Comparison of ENCODE assay signal across 1 cellular context in the genomic region with DNA sequence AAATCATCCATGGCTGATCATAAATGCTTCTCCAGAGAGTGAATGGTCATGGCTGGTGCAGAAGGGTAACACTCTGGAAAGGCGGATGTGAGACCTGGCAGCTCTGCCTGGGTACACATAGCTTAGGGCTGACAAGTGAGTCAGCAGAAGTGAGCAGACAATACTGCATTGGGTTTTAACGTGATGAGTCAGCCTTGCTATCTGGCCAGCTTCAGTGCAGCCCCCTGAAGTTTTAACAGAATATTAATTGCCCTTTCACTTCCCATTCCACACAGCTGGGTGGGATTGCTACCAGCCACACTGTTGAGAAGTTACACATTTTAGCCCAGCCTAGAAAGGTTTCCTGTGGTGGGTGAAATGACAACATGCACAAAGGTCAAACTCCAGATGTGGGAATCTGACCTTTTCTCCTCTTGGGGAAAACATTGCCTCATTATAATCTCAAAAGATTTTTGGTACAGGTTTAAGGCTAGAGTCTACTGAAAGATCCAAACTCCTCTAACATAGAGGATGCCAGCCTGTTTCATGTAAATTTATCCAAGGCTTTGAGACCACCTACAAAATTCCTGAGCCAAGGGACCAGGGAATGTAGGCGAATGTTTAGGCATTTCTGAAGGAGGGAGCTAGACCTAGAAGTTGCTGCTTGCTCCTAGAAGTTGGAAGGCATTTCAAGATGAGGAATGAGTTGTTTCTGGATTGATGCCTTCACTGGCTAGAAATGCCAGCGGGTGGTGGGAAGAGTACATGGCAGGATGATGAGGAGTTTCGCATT.
A peak's percentile ranks its signal among the peaks of the same experiment; 100 is the strongest.
TF ChIP-seq lines count a peak whose summit lies in the region.

No MANE protein-coding gene starts in this region.

TF ChIP-seq in K562, 482 proteins besides CTCF, POLR2A, EP300 and RAD21 (continued from another document and continues in another):
- TF ChIP-seq, protein P1, sequence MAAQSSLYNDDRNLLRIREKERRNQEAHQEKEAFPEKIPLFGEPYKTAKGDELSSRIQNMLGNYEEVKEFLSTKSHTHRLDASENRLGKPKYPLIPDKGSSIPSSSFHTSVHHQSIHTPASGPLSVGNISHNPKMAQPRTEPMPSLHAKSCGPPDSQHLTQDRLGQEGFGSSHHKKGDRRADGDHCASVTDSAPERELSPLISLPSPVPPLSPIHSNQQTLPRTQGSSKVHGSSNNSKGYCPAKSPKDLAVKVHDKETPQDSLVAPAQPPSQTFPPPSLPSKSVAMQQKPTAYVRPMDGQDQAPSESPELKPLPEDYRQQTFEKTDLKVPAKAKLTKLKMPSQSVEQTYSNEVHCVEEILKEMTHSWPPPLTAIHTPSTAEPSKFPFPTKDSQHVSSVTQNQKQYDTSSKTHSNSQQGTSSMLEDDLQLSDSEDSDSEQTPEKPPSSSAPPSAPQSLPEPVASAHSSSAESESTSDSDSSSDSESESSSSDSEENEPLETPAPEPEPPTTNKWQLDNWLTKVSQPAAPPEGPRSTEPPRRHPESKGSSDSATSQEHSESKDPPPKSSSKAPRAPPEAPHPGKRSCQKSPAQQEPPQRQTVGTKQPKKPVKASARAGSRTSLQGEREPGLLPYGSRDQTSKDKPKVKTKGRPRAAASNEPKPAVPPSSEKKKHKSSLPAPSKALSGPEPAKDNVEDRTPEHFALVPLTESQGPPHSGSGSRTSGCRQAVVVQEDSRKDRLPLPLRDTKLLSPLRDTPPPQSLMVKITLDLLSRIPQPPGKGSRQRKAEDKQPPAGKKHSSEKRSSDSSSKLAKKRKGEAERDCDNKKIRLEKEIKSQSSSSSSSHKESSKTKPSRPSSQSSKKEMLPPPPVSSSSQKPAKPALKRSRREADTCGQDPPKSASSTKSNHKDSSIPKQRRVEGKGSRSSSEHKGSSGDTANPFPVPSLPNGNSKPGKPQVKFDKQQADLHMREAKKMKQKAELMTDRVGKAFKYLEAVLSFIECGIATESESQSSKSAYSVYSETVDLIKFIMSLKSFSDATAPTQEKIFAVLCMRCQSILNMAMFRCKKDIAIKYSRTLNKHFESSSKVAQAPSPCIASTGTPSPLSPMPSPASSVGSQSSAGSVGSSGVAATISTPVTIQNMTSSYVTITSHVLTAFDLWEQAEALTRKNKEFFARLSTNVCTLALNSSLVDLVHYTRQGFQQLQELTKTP (IDR thresholded peaks at IDR 0.05; ENCODE audit: low read depth in 1 of 2, partially characterized antibody in 2 of 2) = peak; percentile 10 to 44
- TF ChIP-seq TAF9B (IDR thresholded peaks at IDR 0.05; ENCODE audit: partially characterized antibody) = peak; percentile 88
- TF ChIP-seq ZNF57 (CRISPR knock-in tag; IDR thresholded peaks at IDR 0.05) = no peak
- no peak for TF ChIP-seq WHSC1 (IDR thresholded peaks at IDR 0.05; ENCODE audit: low read length)
- no peak for TF ChIP-seq PHB2 (IDR thresholded peaks at IDR 0.05; ENCODE audit: low read depth)
- no peak for TF ChIP-seq BRF1 (IDR thresholded peaks at IDR 0.05; ENCODE audit: borderline replicate concordance, extremely low read depth, insufficient read length)
- TF ChIP-seq ELF2 (CRISPR knock-in tag; IDR thresholded peaks at IDR 0.05) = no peak
- no peak for TF ChIP-seq NR4A1 (CRISPR knock-in tag; IDR thresholded peaks at IDR 0.05)
- peak; percentile 85 for TF ChIP-seq NR4A1 (tag; IDR thresholded peaks at IDR 0.05)
- TF ChIP-seq PML (IDR thresholded peaks at IDR 0.05; ENCODE audit: low read length) = peak; percentile 64; the same call in 1 of the 2 replicates
- TF ChIP-seq GABPB2 (CRISPR knock-in tag; conservative IDR thresholded peaks at IDR 0.05) = no peak
- no peak for TF ChIP-seq ZNF561 (CRISPR knock-in tag; conservative IDR thresholded peaks at IDR 0.05)
- TF ChIP-seq EGR1 (conservative IDR thresholded peaks at IDR 0.05) = no peak; the same call in 1 of the 2 replicates
- no peak for TF ChIP-seq PHTF2 (CRISPR knock-in tag; IDR thresholded peaks at IDR 0.05)
- TF ChIP-seq GATAD2B (IDR thresholded peaks at IDR 0.05; ENCODE audit: borderline replicate concordance) = peak; percentile 74; the same call in 1 of the 2 replicates
- TF ChIP-seq TRIM28 (IDR thresholded peaks at IDR 0.05) = 0 out of 2 replicates have a peak, but pooled peaks have one; percentile 18
- TF ChIP-seq KDM1A (IDR thresholded peaks at IDR 0.05) = peak; percentile 98 to 99
- TF ChIP-seq SMAD3 (CRISPR knock-in tag; conservative IDR thresholded peaks at IDR 0.05) = no peak
- TF ChIP-seq, protein P2, sequence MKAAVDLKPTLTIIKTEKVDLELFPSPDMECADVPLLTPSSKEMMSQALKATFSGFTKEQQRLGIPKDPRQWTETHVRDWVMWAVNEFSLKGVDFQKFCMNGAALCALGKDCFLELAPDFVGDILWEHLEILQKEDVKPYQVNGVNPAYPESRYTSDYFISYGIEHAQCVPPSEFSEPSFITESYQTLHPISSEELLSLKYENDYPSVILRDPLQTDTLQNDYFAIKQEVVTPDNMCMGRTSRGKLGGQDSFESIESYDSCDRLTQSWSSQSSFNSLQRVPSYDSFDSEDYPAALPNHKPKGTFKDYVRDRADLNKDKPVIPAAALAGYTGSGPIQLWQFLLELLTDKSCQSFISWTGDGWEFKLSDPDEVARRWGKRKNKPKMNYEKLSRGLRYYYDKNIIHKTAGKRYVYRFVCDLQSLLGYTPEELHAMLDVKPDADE (conservative IDR thresholded peaks at IDR 0.05; ENCODE audit: control insufficient read depth, low read depth, low read length) = no peak
- peak; percentile 50 for TF ChIP-seq FOS (IDR thresholded peaks at IDR 0.05; ENCODE audit: extremely low read depth, insufficient read length)
- no peak for TF ChIP-seq MCM5 (IDR thresholded peaks at IDR 0.05; ENCODE audit: low read depth)
- no peak for TF ChIP-seq PTBP1 (IDR thresholded peaks at IDR 0.05; ENCODE audit: low read depth, low read length)
- no peak for TF ChIP-seq ZNF174 (CRISPR knock-in tag; IDR thresholded peaks at IDR 0.05)
- TF ChIP-seq MBD2 (IDR thresholded peaks at IDR 0.05; ENCODE audit: borderline replicate concordance, low read depth) = no peak; the same call in 1 of the 2 replicates
- TF ChIP-seq ZFP1 (CRISPR knock-in tag; IDR thresholded peaks at IDR 0.05) = no peak
- TF ChIP-seq ILF3 (IDR thresholded peaks at IDR 0.05; ENCODE audit: borderline replicate concordance) = no peak
- TF ChIP-seq HDAC8 (tag; IDR thresholded peaks at IDR 0.05) = 0 out of 2 replicates have a peak, but pooled peaks have one; percentile 75
- no peak for TF ChIP-seq SMC3 (conservative IDR thresholded peaks at IDR 0.05; ENCODE audit: insufficient read depth, low read depth, low read length)
- TF ChIP-seq ZKSCAN1 (IDR thresholded peaks at IDR 0.05; ENCODE audit: low read depth, low read length) = no peak
- TF ChIP-seq KAT7 (CRISPR knock-in tag; IDR thresholded peaks at IDR 0.05; ENCODE audit: borderline replicate concordance) = no peak
- TF ChIP-seq, protein P3, sequence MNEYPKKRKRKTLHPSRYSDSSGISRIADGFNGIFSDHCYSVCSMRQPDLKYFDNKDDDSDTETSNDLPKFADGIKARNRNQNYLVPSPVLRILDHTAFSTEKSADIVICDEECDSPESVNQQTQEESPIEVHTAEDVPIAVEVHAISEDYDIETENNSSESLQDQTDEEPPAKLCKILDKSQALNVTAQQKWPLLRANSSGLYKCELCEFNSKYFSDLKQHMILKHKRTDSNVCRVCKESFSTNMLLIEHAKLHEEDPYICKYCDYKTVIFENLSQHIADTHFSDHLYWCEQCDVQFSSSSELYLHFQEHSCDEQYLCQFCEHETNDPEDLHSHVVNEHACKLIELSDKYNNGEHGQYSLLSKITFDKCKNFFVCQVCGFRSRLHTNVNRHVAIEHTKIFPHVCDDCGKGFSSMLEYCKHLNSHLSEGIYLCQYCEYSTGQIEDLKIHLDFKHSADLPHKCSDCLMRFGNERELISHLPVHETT (CRISPR knock-in tag; conservative IDR thresholded peaks at IDR 0.05 in 1 of 2, IDR thresholded peaks at IDR 0.05 in 1 of 2) = no peak
- TF ChIP-seq, protein P4, sequence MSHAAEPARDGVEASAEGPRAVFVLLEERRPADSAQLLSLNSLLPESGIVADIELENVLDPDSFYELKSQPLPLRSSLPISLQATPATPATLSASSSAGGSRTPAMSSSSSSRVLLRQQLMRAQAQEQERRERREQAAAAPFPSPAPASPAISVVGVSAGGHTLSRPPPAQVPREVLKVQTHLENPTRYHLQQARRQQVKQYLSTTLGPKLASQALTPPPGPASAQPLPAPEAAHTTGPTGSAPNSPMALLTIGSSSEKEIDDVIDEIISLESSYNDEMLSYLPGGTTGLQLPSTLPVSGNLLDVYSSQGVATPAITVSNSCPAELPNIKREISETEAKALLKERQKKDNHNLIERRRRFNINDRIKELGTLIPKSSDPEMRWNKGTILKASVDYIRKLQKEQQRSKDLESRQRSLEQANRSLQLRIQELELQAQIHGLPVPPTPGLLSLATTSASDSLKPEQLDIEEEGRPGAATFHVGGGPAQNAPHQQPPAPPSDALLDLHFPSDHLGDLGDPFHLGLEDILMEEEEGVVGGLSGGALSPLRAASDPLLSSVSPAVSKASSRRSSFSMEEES (CRISPR knock-in tag; IDR thresholded peaks at IDR 0.05) = no peak
- no peak for TF ChIP-seq KDM5B (IDR thresholded peaks at IDR 0.05; ENCODE audit: insufficient replicate concordance, low read depth, low read length)
- 0 out of 2 replicates have a peak, but pooled peaks have one; percentile 20 for TF ChIP-seq ZNF41 (CRISPR knock-in tag; conservative IDR thresholded peaks at IDR 0.05)
- TF ChIP-seq SMAD1 (IDR thresholded peaks at IDR 0.05; ENCODE audit: low read depth, low read length, partially characterized antibody) = peak; percentile 37
- no peak for TF ChIP-seq ZNF408 (CRISPR knock-in tag; IDR thresholded peaks at IDR 0.05; ENCODE audit: low read depth)
- peak; percentile 92 for TF ChIP-seq SOX6 (IDR thresholded peaks at IDR 0.05)
- TF ChIP-seq ETV5 (CRISPR knock-in tag; IDR thresholded peaks at IDR 0.05; ENCODE audit: low read depth) = peak; percentile 83
- TF ChIP-seq ZZZ3 (IDR thresholded peaks at IDR 0.05) = no peak
- TF ChIP-seq CBX5 (IDR thresholded peaks at IDR 0.05; ENCODE audit: borderline replicate concordance, low read depth) = no peak
- TF ChIP-seq, protein P5, sequence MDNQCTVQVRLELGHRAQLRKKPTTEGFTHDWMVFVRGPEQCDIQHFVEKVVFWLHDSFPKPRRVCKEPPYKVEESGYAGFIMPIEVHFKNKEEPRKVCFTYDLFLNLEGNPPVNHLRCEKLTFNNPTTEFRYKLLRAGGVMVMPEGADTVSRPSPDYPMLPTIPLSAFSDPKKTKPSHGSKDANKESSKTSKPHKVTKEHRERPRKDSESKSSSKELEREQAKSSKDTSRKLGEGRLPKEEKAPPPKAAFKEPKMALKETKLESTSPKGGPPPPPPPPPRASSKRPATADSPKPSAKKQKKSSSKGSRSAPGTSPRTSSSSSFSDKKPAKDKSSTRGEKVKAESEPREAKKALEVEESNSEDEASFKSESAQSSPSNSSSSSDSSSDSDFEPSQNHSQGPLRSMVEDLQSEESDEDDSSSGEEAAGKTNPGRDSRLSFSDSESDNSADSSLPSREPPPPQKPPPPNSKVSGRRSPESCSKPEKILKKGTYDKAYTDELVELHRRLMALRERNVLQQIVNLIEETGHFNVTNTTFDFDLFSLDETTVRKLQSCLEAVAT (IDR thresholded peaks at IDR 0.05) = no peak; a peak in 2 of 4 replicates
- TF ChIP-seq, protein P6, sequence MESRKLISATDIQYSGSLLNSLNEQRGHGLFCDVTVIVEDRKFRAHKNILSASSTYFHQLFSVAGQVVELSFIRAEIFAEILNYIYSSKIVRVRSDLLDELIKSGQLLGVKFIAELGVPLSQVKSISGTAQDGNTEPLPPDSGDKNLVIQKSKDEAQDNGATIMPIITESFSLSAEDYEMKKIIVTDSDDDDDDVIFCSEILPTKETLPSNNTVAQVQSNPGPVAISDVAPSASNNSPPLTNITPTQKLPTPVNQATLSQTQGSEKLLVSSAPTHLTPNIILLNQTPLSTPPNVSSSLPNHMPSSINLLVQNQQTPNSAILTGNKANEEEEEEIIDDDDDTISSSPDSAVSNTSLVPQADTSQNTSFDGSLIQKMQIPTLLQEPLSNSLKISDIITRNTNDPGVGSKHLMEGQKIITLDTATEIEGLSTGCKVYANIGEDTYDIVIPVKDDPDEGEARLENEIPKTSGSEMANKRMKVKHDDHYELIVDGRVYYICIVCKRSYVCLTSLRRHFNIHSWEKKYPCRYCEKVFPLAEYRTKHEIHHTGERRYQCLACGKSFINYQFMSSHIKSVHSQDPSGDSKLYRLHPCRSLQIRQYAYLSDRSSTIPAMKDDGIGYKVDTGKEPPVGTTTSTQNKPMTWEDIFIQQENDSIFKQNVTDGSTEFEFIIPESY (CRISPR knock-in tag; IDR thresholded peaks at IDR 0.05) = no peak
- no peak for TF ChIP-seq HNRNPL (IDR thresholded peaks at IDR 0.05; ENCODE audit: low read depth, low read length)
- TF ChIP-seq ZNF134 (CRISPR knock-in tag; conservative IDR thresholded peaks at IDR 0.05) = 0 out of 2 replicates have a peak, but pooled peaks have one; percentile 33
- TF ChIP-seq, protein P7, sequence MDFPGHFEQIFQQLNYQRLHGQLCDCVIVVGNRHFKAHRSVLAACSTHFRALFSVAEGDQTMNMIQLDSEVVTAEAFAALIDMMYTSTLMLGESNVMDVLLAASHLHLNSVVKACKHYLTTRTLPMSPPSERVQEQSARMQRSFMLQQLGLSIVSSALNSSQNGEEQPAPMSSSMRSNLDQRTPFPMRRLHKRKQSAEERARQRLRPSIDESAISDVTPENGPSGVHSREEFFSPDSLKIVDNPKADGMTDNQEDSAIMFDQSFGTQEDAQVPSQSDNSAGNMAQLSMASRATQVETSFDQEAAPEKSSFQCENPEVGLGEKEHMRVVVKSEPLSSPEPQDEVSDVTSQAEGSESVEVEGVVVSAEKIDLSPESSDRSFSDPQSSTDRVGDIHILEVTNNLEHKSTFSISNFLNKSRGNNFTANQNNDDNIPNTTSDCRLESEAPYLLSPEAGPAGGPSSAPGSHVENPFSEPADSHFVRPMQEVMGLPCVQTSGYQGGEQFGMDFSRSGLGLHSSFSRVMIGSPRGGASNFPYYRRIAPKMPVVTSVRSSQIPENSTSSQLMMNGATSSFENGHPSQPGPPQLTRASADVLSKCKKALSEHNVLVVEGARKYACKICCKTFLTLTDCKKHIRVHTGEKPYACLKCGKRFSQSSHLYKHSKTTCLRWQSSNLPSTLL (IDR thresholded peaks at IDR 0.05) = no peak
- TF ChIP-seq, protein P8, sequence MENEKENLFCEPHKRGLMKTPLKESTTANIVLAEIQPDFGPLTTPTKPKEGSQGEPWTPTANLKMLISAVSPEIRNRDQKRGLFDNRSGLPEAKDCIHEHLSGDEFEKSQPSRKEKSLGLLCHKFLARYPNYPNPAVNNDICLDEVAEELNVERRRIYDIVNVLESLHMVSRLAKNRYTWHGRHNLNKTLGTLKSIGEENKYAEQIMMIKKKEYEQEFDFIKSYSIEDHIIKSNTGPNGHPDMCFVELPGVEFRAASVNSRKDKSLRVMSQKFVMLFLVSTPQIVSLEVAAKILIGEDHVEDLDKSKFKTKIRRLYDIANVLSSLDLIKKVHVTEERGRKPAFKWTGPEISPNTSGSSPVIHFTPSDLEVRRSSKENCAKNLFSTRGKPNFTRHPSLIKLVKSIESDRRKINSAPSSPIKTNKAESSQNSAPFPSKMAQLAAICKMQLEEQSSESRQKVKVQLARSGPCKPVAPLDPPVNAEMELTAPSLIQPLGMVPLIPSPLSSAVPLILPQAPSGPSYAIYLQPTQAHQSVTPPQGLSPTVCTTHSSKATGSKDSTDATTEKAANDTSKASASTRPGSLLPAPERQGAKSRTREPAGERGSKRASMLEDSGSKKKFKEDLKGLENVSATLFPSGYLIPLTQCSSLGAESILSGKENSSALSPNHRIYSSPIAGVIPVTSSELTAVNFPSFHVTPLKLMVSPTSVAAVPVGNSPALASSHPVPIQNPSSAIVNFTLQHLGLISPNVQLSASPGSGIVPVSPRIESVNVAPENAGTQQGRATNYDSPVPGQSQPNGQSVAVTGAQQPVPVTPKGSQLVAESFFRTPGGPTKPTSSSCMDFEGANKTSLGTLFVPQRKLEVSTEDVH (IDR thresholded peaks at IDR 0.05; ENCODE audit: low read depth, partially characterized antibody) = no peak
- TF ChIP-seq SPI1 (IDR thresholded peaks at IDR 0.05; ENCODE audit: borderline replicate concordance, low read depth, low read length) = peak; percentile 76; the same call in 1 of the 2 replicates
- no peak for TF ChIP-seq NUFIP1 (IDR thresholded peaks at IDR 0.05; ENCODE audit: partially characterized antibody)
